13 cellular contexts compared by ENCODE assay signal in genomic region chr1:85544689-85545203, GRCh38. TPM values are rescaled to one million over a fixed set of nuclear protein-coding genes. Genes with fewer than 3 reads are reported as not detected.
DNase-seq lines count a peak whose midpoint lies in the region; ATAC-seq, FAIRE-seq and TF ChIP-seq lines count a peak whose summit lies in the region.
"Had no signal": no experiment of that assay in that cellular context is flagged by ENCODE, and none has a peak within 500 bp of the region (broad histone marks: within the 10 kb centered on the region; RNA-seq: fewer than 3 reads in every experiment).

No MANE protein-coding gene starts in this region.

- no peaks in the 10 kb centered on the region for H3K9me3 Mint-ChIP-seq in GM23338
- H3K9me3 Mint-ChIP-seq: activated naive CD4-positive, alpha-beta T cell treated with anti-CD3 and anti-CD28 coated beads, Interleukin-2, amount 10 ng/mL, durations not matched to agents 7 days and 5 days had no signal

- no peak overlapping the region for H3K27ac ChIP-seq in GM23338 (ENCODE audit: low read depth)
- peak overlapping the region; percentile 38 for H3K27ac ChIP-seq in right cardiac atrium (ENCODE audit: low read length)
- H3K27ac ChIP-seq: VCaP had no signal

- no peaks in the 10 kb centered on the region; the same call in 1 of the 2 replicates for H3K9me2 ChIP-seq in GM23338 (ENCODE audit: insufficient read depth)

- peak; percentile 79 for ATAC-seq in GM23338
- ATAC-seq in SK-N-SH treated with all-trans-retinoic acid at 6 μM for 48 hours: peak; percentile 56
- ATAC-seq in right cardiac atrium: peak in 1 of 2 donors; percentile 60

- H3K4me1 Mint-ChIP-seq in GM23338: peaks cover 26% of the 10 kb centered on the region
- H3K4me1 Mint-ChIP-seq: activated naive CD4-positive, alpha-beta T cell treated with anti-CD3 and anti-CD28 coated beads, Interleukin-2, amount 10 ng/mL, durations not matched to agents 7 days and 5 days had no signal

- FAIRE-seq in RCC 7860 (lab: Jason Lieb, UNC): no peak

- 0 out of 2 replicates have a peak overlapping the region, but pooled peaks have one; percentile 23 for H2AFZ ChIP-seq in GM23338

- 24% methylated on average over 4 of the region's 4 CpGs for WGBS in right cardiac atrium

- TF ChIP-seq CTCF in GM23338 (conservative IDR thresholded peaks at IDR 0.05; ENCODE audit: low read depth in 2 of 2): no peak

- H3K36me3 Mint-ChIP-seq in GM23338 (ENCODE audit: low read depth): no peaks in the 10 kb centered on the region
- H3K36me3 Mint-ChIP-seq: activated naive CD4-positive, alpha-beta T cell treated with anti-CD3 and anti-CD28 coated beads, Interleukin-2, amount 10 ng/mL, durations not matched to agents 7 days and 5 days had no signal

- H3K79me2 ChIP-seq in GM23338 (replicated peaks; ENCODE audit: insufficient read depth): no peaks in the 10 kb centered on the region

- H3K36me3 ChIP-seq in GM23338 (ENCODE audit: insufficient read depth): no peaks in the 10 kb centered on the region

- peak overlapping the region; percentile 45; the same call in 1 of the 2 replicates for H3K4me2 ChIP-seq in GM23338

- H3F3A ChIP-seq in GM23338 (replicated peaks; ENCODE audit: low read depth): no peaks in the 10 kb centered on the region

- H3K27me3 ChIP-seq in GM23338 (ENCODE audit: insufficient read depth): no peaks in the 10 kb centered on the region
- no peaks in the 10 kb centered on the region for H3K27me3 ChIP-seq in right cardiac atrium (ENCODE audit: control insufficient read depth, insufficient read depth)

- no peak overlapping the region for H3K4me3 ChIP-seq in GM23338
- H3K4me3 ChIP-seq in right cardiac atrium (ENCODE audit: low read length): no peak overlapping the region

- H4K20me1 ChIP-seq in GM23338 (replicated peaks; ENCODE audit: insufficient read depth): no peaks in the 10 kb centered on the region

- H3K9me3 ChIP-seq in right cardiac atrium (ENCODE audit: control insufficient read depth, low read length): no peaks in the 10 kb centered on the region

- peak overlapping the region; percentile 4; the same call in 1 of the 2 replicates for H3K27ac Mint-ChIP-seq in GM23338
- H3K27ac Mint-ChIP-seq: activated naive CD4-positive, alpha-beta T cell treated with anti-CD3 and anti-CD28 coated beads, Interleukin-2, amount 10 ng/mL, durations not matched to agents 7 days and 5 days had no signal

- H3K4me1 ChIP-seq in GM23338 (ENCODE audit: insufficient read depth) (peaks cover 16% of the 10 kb centered on the region), right cardiac atrium (ENCODE audit: control insufficient read depth, insufficient read depth, low read length) (peaks cover 3% of the 10 kb centered on the region)

- H3K4me3 Mint-ChIP-seq in GM23338: no peak overlapping the region
- H3K4me3 Mint-ChIP-seq: activated naive CD4-positive, alpha-beta T cell treated with anti-CD3 and anti-CD28 coated beads, Interleukin-2, amount 10 ng/mL, durations not matched to agents 7 days and 5 days had no signal

- intact Hi-C loops in right cardiac atrium (cut with DNase I): no loop called here

- peak; percentile 43 for DNase-seq in GM23338 (ENCODE audit: low spot score)
- no peak for DNase-seq in right cardiac atrium
- DNase-seq in renal cortical epithelial cell (ENCODE audit: low read depth): peak; percentile 58
- DNase-seq in RCC 7860 (ENCODE audit: low spot score): no peak
- DNase-seq in activated CD4-positive, alpha-beta T cell treated with anti-CD3 and anti-CD28 coated beads, Interleukin-2, amount 50 U/mL, for 48 hours: no peak
- DNase-seq in stimulated activated naive CD4-positive, alpha-beta T cell (lab: John Stamatoyannopoulos, UW): no peak
- DNase-seq in C1 segment of cervical spinal cord (lab: John Stamatoyannopoulos, UW): no peak
- DNase-seq: activated naive CD4-positive, alpha-beta T cell treated with anti-CD3 and anti-CD28 coated beads, Interleukin-2, amount 10 ng/mL, durations not matched to agents 7 days and 5 days; DMS79; midbrain; NCI-H526 treated with DMSO at 0.1 percent for 48 hours had no signal

- peaks cover 1% of the 10 kb centered on the region for H3K27me3 Mint-ChIP-seq in GM23338 (ENCODE audit: insufficient read depth, low read depth, poor library complexity)

TF ChIP-seq in GM23338, 12 proteins besides CTCF, POLR2A, EP300 and RAD21:
- no peak for TF ChIP-seq CREB1 (CRISPR knock-in tag; IDR thresholded peaks at IDR 0.05; ENCODE audit: low read depth)
- TF ChIP-seq ZNF114 (CRISPR knock-in tag; IDR thresholded peaks at IDR 0.05): no peak
- TF ChIP-seq ZNF331 (CRISPR knock-in tag; IDR thresholded peaks at IDR 0.05; ENCODE audit: low read depth): no peak

TF ChIP-seq in SK-N-SH treated with all-trans-retinoic acid at 6 μM for 48 hours, 23 proteins besides CTCF, POLR2A, EP300 and RAD21:
- TF ChIP-seq ZNF70 (CRISPR knock-in tag; IDR thresholded peaks at IDR 0.05): no peak
- no peak for TF ChIP-seq ZFP3 (CRISPR knock-in tag; IDR thresholded peaks at IDR 0.05)
- TF ChIP-seq PATZ1 (CRISPR knock-in tag; IDR thresholded peaks at IDR 0.05; ENCODE audit: borderline replicate concordance): no peak
- no peak for TF ChIP-seq PPARA (CRISPR knock-in tag; IDR thresholded peaks at IDR 0.05; ENCODE audit: borderline replicate concordance)
- no peak for TF ChIP-seq SNAI2 (CRISPR knock-in tag; IDR thresholded peaks at IDR 0.05)
- TF ChIP-seq RARB (CRISPR knock-in tag; IDR thresholded peaks at IDR 0.05): no peak
- TF ChIP-seq ESRRG (CRISPR knock-in tag; IDR thresholded peaks at IDR 0.05): no peak

RNA-seq across cellular contexts. Expression of gene CCN1, which starts 35.8 kb away (rescaled TPM):
- 66.5 and 66.6 TPM in 2 replicates for total RNA-seq in GM23338 (2014; rRNA removed; shearing (Covaris generic))
- 130 and 132 TPM in 2 replicates for polyA plus RNA-seq in GM23338 (2016; fragmentation: Nextera tagmentation; extraction: Ambion mirVana)
- total RNA-seq in right cardiac atrium: 100 to 1,000 TPM in 1 of 4 donors, 10 to 100 TPM in 3; 23.8 to 112 (median 36.2) TPM
- 275 TPM for polyA plus RNA-seq in right cardiac atrium
- 96.7 and 212 TPM in 2 replicates for total RNA-seq in renal cortical epithelial cell

Comparison
In these comparisons a context has a peak if more than half of its experiments do, and no peak if none do; other contexts are left out.
1. DNase-seq: peak in GM23338 (single experiment) and renal cortical epithelial cell (single experiment); none in right cardiac atrium (0 of 3), RCC 7860 (single experiment), activated CD4-positive, alpha-beta T cell treated with anti-CD3 and anti-CD28 coated beads, Interleukin-2, amount 50 U/mL, for 48 hours (0 of 2), stimulated activated naive CD4-positive, alpha-beta T cell (0 of 6) and C1 segment of cervical spinal cord (0 of 14).